17 cellular contexts compared by ENCODE assay signal in genomic region chr17:73262676-73263642, GRCh38. TPM values are rescaled to one million over a fixed set of nuclear protein-coding genes. Genes with fewer than 3 reads are reported as not detected.
DNase-seq lines count a peak whose midpoint lies in the region; ATAC-seq, FAIRE-seq and TF ChIP-seq lines count a peak whose summit lies in the region.
"Had no signal": no experiment of that assay in that cellular context is flagged by ENCODE, and none has a peak within 500 bp of the region (broad histone marks: within the 10 kb centered on the region; RNA-seq: fewer than 3 reads in every experiment).

No MANE protein-coding gene starts in this region.

- TF ChIP-seq CTCF in breast epithelium (IDR thresholded peaks at IDR 0.05), result no peak
- TF ChIP-seq CTCF in MCF 10A (IDR thresholded peaks at IDR 0.05; ENCODE audit: unreplicated experiment), result no peak
- no peak for TF ChIP-seq CTCF in H1 (IDR thresholded peaks at IDR 0.05; ENCODE audit: control extremely low read depth in 1 of 3, insufficient read depth in 1 of 3, low read depth in 1 of 3, low read length in 3 of 3)
- TF ChIP-seq CTCF in mucosa of descending colon (IDR thresholded peaks at IDR 0.05), result no peak
- TF ChIP-seq CTCF in tibial nerve (IDR thresholded peaks at IDR 0.05), result no peak

- peak overlapping the region; percentile 80 to 93 for H3K27ac ChIP-seq in breast epithelium
- H3K27ac ChIP-seq in H1 (ENCODE audit: low read depth, low read length), result no peak overlapping the region
- peak overlapping the region; percentile 58 to 83 (median 73) for H3K27ac ChIP-seq in tibial nerve
- H3K27ac ChIP-seq: upper lobe of right lung had no signal

- POLR2A ChIA-PET in MCF 10A (lab: Yijun Ruan, JAX) (interaction anchor here (0.6 kb wide), 1 partner anchor 1327 kb away, joined by 3 read pairs; no protein-coding TSS in a partner anchor), H1 (lab: Charles Lee; ENCODE audit: partially characterized antibody) (interaction anchor here (0.6 to 1.1 kb wide), 6 partner anchors 15 to 117 kb away, joined by 3 to 5 read pairs (median 4); a partner anchor contains a TSS)

- no peak overlapping the region for H2BK15ac ChIP-seq in H1 (ENCODE audit: low read length)

- intact Hi-C loops in breast epithelium (cut with DNase I; ENCODE audit: low total_unique reads) (no loop called here), MCF 10A (cut with micrococcal nuclease) (no loop called here), mucosa of descending colon (cut with DNase I, micrococcal nuclease) (loop anchor here in 1 of 2 donors (5.0 kb wide), 1 partner anchor 94 kb away; no protein-coding TSS in a partner anchor)

- H2AFZ ChIP-seq in H1 (ENCODE audit: low read length), result no peak overlapping the region

- H4K8ac ChIP-seq in H1 (ENCODE audit: extremely low read depth, insufficient read depth, low read length), result peak overlapping the region; percentile 38; the same call in 1 of the 2 replicates

- no peaks in the 10 kb centered on the region; the same call in 1 of the 2 replicates for H3K23me2 ChIP-seq in H1 (ENCODE audit: low read depth, low read length)

- no peaks in the 10 kb centered on the region for H3K9me3 Mint-ChIP-seq in MCF 10A (ENCODE audit: unreplicated experiment)
- H3K9me3 Mint-ChIP-seq: activated T-cell treated with anti-CD3 and anti-CD28 coated beads, Interleukin-2, amount 50 U/mL, for 4 hours; HFFc6 had no signal

- no TSS peak for BruUV-seq in MCF 10A (replicated peaks; lab: Mats Ljungman, UMichigan)

- CTCF ChIA-PET in MCF 10A (lab: Yijun Ruan, JAX), result interaction anchor here (0.6 to 4.5 kb wide), 2 partner anchors 107 to 943 kb away, joined by 4 to 22 read pairs; no protein-coding TSS in a partner anchor
- CTCF ChIA-PET in H1 (lab: Charles Lee; ENCODE audit: partially characterized antibody), result interaction anchor here (0.8 to 19.7 kb wide), 12 partner anchors 9 to 104 kb away, joined by 3 to 439 read pairs (median 4); partner anchors contain the start of gene CDC42EP4

- no peak overlapping the region for H3K9ac ChIP-seq in H1 (replicated peaks in 1 of 4; ENCODE audit: extremely low read depth in 1 of 4, low read depth in 3 of 4, low read length in 3 of 4)

- no peak for TF ChIP-seq RAD21 in H1 (IDR thresholded peaks at IDR 0.05 in 1 of 2, conservative IDR thresholded peaks at IDR 0.05 in 1 of 2; ENCODE audit: low read depth in 2 of 2, low read length in 2 of 2)

- no peaks in the 10 kb centered on the region for H3K36me3 Mint-ChIP-seq in MCF 10A (ENCODE audit: insufficient read depth, unreplicated experiment)

- H3K56ac ChIP-seq in H1 (replicated peaks; ENCODE audit: insufficient read length, low read depth, low read length), result no peak overlapping the region

- no peak overlapping the region for H2AK5ac ChIP-seq in H1 (ENCODE audit: low read depth, low read length)

- peak; percentile 31 for ATAC-seq in mucosa of descending colon
- ATAC-seq in GM18505 (IDR thresholded peaks at IDR 0.05; ENCODE audit: unreplicated experiment), result no peak
- ATAC-seq in HG03108 (IDR thresholded peaks at IDR 0.05; ENCODE audit: unreplicated experiment), result no peak
- ATAC-seq: activated T-cell treated with anti-CD3 and anti-CD28 coated beads, Interleukin-2, amount 50 U/mL, for 4 hours had no signal

- H3K9me3 ChIP-seq in breast epithelium (no peaks in the 10 kb centered on the region), H1 (ENCODE audit: insufficient read depth in 2 of 2, low read depth in 1 of 2, low read length in 1 of 2) (no peaks in the 10 kb centered on the region), mucosa of descending colon (no peaks in the 10 kb centered on the region), tibial nerve (no peaks in the 10 kb centered on the region)
- H3K9me3 ChIP-seq: upper lobe of right lung had no signal

- no peaks in the 10 kb centered on the region for H3K27me3 Mint-ChIP-seq in MCF 10A (ENCODE audit: insufficient read depth, unreplicated experiment)

- TF ChIP-seq EP300 in H1 (IDR thresholded peaks at IDR 0.05; ENCODE audit: borderline replicate concordance in 1 of 2, low read depth in 2 of 2, low read length in 2 of 2), result no peak
- no peak for TF ChIP-seq EP300 in tibial nerve (IDR thresholded peaks at IDR 0.05)

- 70% methylated on average over 12 of the region's 12 CpGs; no CpG with 5 or more reads in 1 of the 2 experiments for WGBS in H1 (ENCODE audit: extremely low coverage in 1 of 2, insufficient coverage in 1 of 2, insufficient read length in 1 of 2, insufficient replicate concordance in 2 of 2, low coverage in 1 of 2, low lambda C conversion rate in 2 of 2, missing lambda C conversion rate in 1 of 2), 2 experiments
- 56 to 58% methylated on average over 12 of the region's 12 CpGs for WGBS in tibial nerve, 2 donors

- no peak overlapping the region for H3K14ac ChIP-seq in H1 (ENCODE audit: insufficient read length)

- H3K23ac ChIP-seq in H1 (ENCODE audit: insufficient read length), result no peak overlapping the region

- no peak overlapping the region for H4K91ac ChIP-seq in H1 (replicated peaks; ENCODE audit: insufficient read length, low read length)

- H3K36me3 ChIP-seq in breast epithelium (no peaks in the 10 kb centered on the region), H1 (ENCODE audit: control insufficient read depth in 2 of 4, insufficient read depth in 4 of 4, low read length in 3 of 4) (no peaks in the 10 kb centered on the region), mucosa of descending colon (ENCODE audit: low read depth) (no peaks in the 10 kb centered on the region), tibial nerve (no peaks in the 10 kb centered on the region)
- H3K36me3 ChIP-seq: upper lobe of right lung had no signal

- no peak overlapping the region for H3K4me3 Mint-ChIP-seq in MCF 10A (ENCODE audit: unreplicated experiment)
- H3K4me3 Mint-ChIP-seq: activated T-cell treated with anti-CD3 and anti-CD28 coated beads, Interleukin-2, amount 50 U/mL, for 4 hours; HFFc6 had no signal

- peaks cover 0 to 4% of the 10 kb centered on the region in 2 donors for H3K4me1 ChIP-seq in breast epithelium
- peaks cover 5 to 18% (median 11%) of the 10 kb centered on the region in 4 experiments for H3K4me1 ChIP-seq in H1 (replicated peaks in 1 of 4; ENCODE audit: control insufficient read depth in 3 of 4, insufficient read depth in 4 of 4, low read length in 3 of 4)
- peaks cover 5% of the 10 kb centered on the region for H3K4me1 ChIP-seq in mucosa of descending colon (ENCODE audit: low read depth)
- peaks cover 0 to 47% (median 20%) of the 10 kb centered on the region in 4 donors for H3K4me1 ChIP-seq in tibial nerve
- H3K4me1 ChIP-seq: upper lobe of right lung had no signal

- H2BK120ac ChIP-seq in H1 (replicated peaks; ENCODE audit: low read depth, low read length), result no peak overlapping the region

- no peak overlapping the region for H3K27ac Mint-ChIP-seq in MCF 10A (ENCODE audit: low read depth, unreplicated experiment)
- H3K27ac Mint-ChIP-seq: HFFc6 had no signal

- TF ChIP-seq POLR2A in breast epithelium (IDR thresholded peaks at IDR 0.05), result no peak
- TF ChIP-seq POLR2A in H1 (IDR thresholded peaks at IDR 0.05; ENCODE audit: control extremely low read depth in 1 of 2, low read depth in 2 of 2, low read length in 2 of 2), result no peak
- no peak for TF ChIP-seq POLR2A in tibial nerve (IDR thresholded peaks at IDR 0.05)
- TF ChIP-seq POLR2A in GM18505 (IDR thresholded peaks at IDR 0.05; ENCODE audit: borderline replicate concordance, extremely low read depth, insufficient read depth, insufficient read length), result no peak

- no peaks in the 10 kb centered on the region for H4K20me1 ChIP-seq in H1 (replicated peaks in 1 of 2; ENCODE audit: control insufficient read depth in 1 of 2, insufficient read depth in 2 of 2, low read length in 2 of 2)

- FAIRE-seq in H1 (lab: Jason Lieb, UNC), result peak; percentile 52

- no peak overlapping the region for H2BK5ac ChIP-seq in H1 (ENCODE audit: low read depth, low read length)

- no peak overlapping the region for H2BK20ac ChIP-seq in H1 (ENCODE audit: low read length)

- H3K79me1 ChIP-seq in H1 (ENCODE audit: low read depth, low read length), result no peaks in the 10 kb centered on the region

- no peaks in the 10 kb centered on the region for H3K4me1 Mint-ChIP-seq in MCF 10A (ENCODE audit: insufficient read depth, unreplicated experiment)

- H3K27me3 ChIP-seq in breast epithelium, result no peaks in the 10 kb centered on the region
- H3K27me3 ChIP-seq in H1 (replicated peaks in 1 of 4; ENCODE audit: control insufficient read depth in 3 of 4, extremely low read depth in 1 of 4, insufficient read depth in 3 of 4, low read length in 3 of 4), result peaks cover 0 to 10% (median 4%) of the 10 kb centered on the region in 4 experiments; a peak in 4 of 7 replicates
- H3K27me3 ChIP-seq in tibial nerve, result no peaks in the 10 kb centered on the region
- H3K27me3 ChIP-seq: upper lobe of right lung had no signal

- DNase-seq in breast epithelium (ENCODE audit: low spot score in 2 of 2), result no peak
- no peak for DNase-seq in MCF 10A (ENCODE audit: unreplicated experiment)
- peak in 1 of 2 experiments; percentile 73 for DNase-seq in H1 (ENCODE audit: low read depth in 1 of 2, low spot score in 2 of 2)
- no peak for DNase-seq in mucosa of descending colon
- no peak for DNase-seq in tibial nerve (ENCODE audit: low spot score in 2 of 2)
- DNase-seq in stimulated activated CD4-positive, alpha-beta T cell treated with anti-CD3 and anti-CD28 coated beads, Interleukin-4, amount 100 ng/mL, for 1 hour, result no peak
- DNase-seq: activated T-cell treated with anti-CD3 and anti-CD28 coated beads, Interleukin-2, amount 50 U/mL, for 4 hours; DMS79; HFFc6; Kasumi-1; SHP77 treated with DMSO at 0.1 percent for 48 hours; upper lobe of right lung had no signal

- no peaks in the 10 kb centered on the region for H3K79me2 ChIP-seq in H1 (ENCODE audit: control insufficient read depth in 1 of 2, insufficient read depth in 2 of 2, low read length in 2 of 2)

- no peak overlapping the region for H4K5ac ChIP-seq in H1 (ENCODE audit: insufficient read length, low read depth, low read length)

- no peak overlapping the region for H3K4me3 ChIP-seq in breast epithelium
- peak overlapping the region in 1 of 4 experiments; percentile 25; a peak in 1 of 8 replicates for H3K4me3 ChIP-seq in H1 (ENCODE audit: extremely low read depth in 1 of 4, insufficient read depth in 2 of 4, low read depth in 3 of 4, low read length in 4 of 4)
- H3K4me3 ChIP-seq in mucosa of descending colon, result no peak overlapping the region
- no peak overlapping the region for H3K4me3 ChIP-seq in tibial nerve
- H3K4me3 ChIP-seq: upper lobe of right lung had no signal

- no peak overlapping the region for H3K4ac ChIP-seq in H1 (replicated peaks; ENCODE audit: insufficient read length, low read depth, low read length)

- H3K18ac ChIP-seq in H1 (ENCODE audit: extremely low read depth, low read length), result no peak overlapping the region

- H2BK12ac ChIP-seq in H1 (ENCODE audit: low read depth, low read length), result peak overlapping the region; percentile 23; the same call in 1 of the 2 replicates

- H3K4me2 ChIP-seq in H1 (ENCODE audit: insufficient read depth in 1 of 2, low read depth in 2 of 2, low read length in 2 of 2), result peak overlapping the region; percentile 47 to 63; a peak in 3 of 4 replicates

RNA-seq across cellular contexts. Expression of gene CPSF4L, which starts 1.3 kb away (rescaled TPM):
- total RNA-seq in breast epithelium (under 1 TPM in 1 of 3 donors, not detected in 2; 0.29 TPM), MCF 10A (2022) (not detected in 2 replicates), mucosa of descending colon (not detected), tibial nerve (not detected)
- total RNA-seq in H1 (2021; fragmentation: NEBNext Ultra II Directional; extraction: Animal tissue kit (Norgen Biotek cat#: 25700)), result not detected in 2 replicates
- polyA plus RNA-seq in H1 (2011; rRNA removed), result 0.28 TPM in 1 of 2 replicates, not detected in the other
- not detected for polyA plus RNA-seq in H1 (2011; cell fraction: cytosol; rRNA removed)
- not detected for polyA plus RNA-seq in H1 (2011; cell fraction: nucleus; rRNA removed)
- polyA plus RNA-seq in H1 (2012, experiment 1 of 2), result not detected in 4 replicates
- polyA plus RNA-seq in H1 (2012, experiment 2 of 2), result not detected
- polyA plus RNA-seq in H1 (2013, experiment 1 of 2), result not detected
- not detected for polyA plus RNA-seq in H1 (2013, experiment 2 of 2)
- not detected in 2 replicates for polyA minus RNA-seq in H1 (2011; rRNA and poly(A)+ RNA removed)
- polyA minus RNA-seq in H1 (2011; cell fraction: cytosol; rRNA and poly(A)+ RNA removed), result not detected
- not detected for polyA minus RNA-seq in H1 (2011; cell fraction: nucleus; rRNA and poly(A)+ RNA removed)
- total RNA-seq: activated T-cell treated with anti-CD3 and anti-CD28 coated beads, Interleukin-2, amount 50 U/mL, for 4 hours; HFFc6; kidney epithelial cell; posterior vena cava; upper lobe of right lung had no signal
- polyA plus RNA-seq: AG04450 had no signal

RNA-seq across cellular contexts. Expression of gene CDC42EP4, which starts 48.8 kb away (rescaled TPM):
- total RNA-seq in breast epithelium, result 100 to 1,000 TPM in 2 of 3 donors, 10 to 100 TPM in 1; 71.0 to 141 (median 112) TPM
- total RNA-seq in MCF 10A (2022), result 11.0 and 12.2 TPM in 2 replicates
- total RNA-seq in H1 (2021; fragmentation: NEBNext Ultra II Directional; extraction: Animal tissue kit (Norgen Biotek cat#: 25700)), result 12.6 and 13.1 TPM in 2 replicates
- polyA plus RNA-seq in H1 (2011; rRNA removed), result 8.8 and 13.9 TPM in 2 replicates
- 10.7 TPM for polyA plus RNA-seq in H1 (2011; cell fraction: cytosol; rRNA removed)
- polyA plus RNA-seq in H1 (2011; cell fraction: nucleus; rRNA removed), result 12.2 TPM
- 8.2 to 11.6 TPM (median 10.3 TPM) in 4 replicates for polyA plus RNA-seq in H1 (2012, experiment 1 of 2)
- polyA plus RNA-seq in H1 (2012, experiment 2 of 2), result 11.4 TPM
- polyA plus RNA-seq in H1 (2013, experiment 1 of 2), result 6.2 TPM
- polyA plus RNA-seq in H1 (2013, experiment 2 of 2), result 6.5 TPM
- 10.9 and 12.7 TPM in 2 replicates for polyA minus RNA-seq in H1 (2011; rRNA and poly(A)+ RNA removed)
- polyA minus RNA-seq in H1 (2011; cell fraction: cytosol; rRNA and poly(A)+ RNA removed), result 13.9 TPM
- 19.5 TPM for polyA minus RNA-seq in H1 (2011; cell fraction: nucleus; rRNA and poly(A)+ RNA removed)
- 10 to 100 TPM; 54.6 to 95.2 (median 75.9) TPM for total RNA-seq in mucosa of descending colon
- 100 to 1,000 TPM in 3 of 4 donors, 10 to 100 TPM in 1; 93.3 to 121 (median 117) TPM for total RNA-seq in tibial nerve
